28 cellular contexts compared by ENCODE assay signal in genomic region chr3:41583014-41583413, GRCh38.
"Had no signal": no experiment of that assay in that cellular context is flagged by ENCODE, and none has a peak within 500 bp of the region (broad histone marks: within the 10 kb centered on the region; RNA-seq: fewer than 3 reads in every experiment).

No MANE protein-coding gene starts in this region.

- H3K4me3 ChIP-seq: adrenal gland, cardiac muscle cell had no signal

- H3K4me1 ChIP-seq: adrenal gland had no signal

- DNase-seq: activated B cell treated with CpG ODN at 0.5 μM for 24 hours; activated CD4-positive, alpha-beta memory T cell treated with anti-CD3 and anti-CD28 coated beads for 36 hours; activated CD4-positive, alpha-beta T cell treated with anti-CD3 and anti-CD28 coated beads for 4 hours; activated CD4-positive, alpha-beta T cell treated with anti-CD3 and anti-CD28 coated beads, Interleukin-2, amount 10 ng/mL, durations not matched to agents 24 days and 14 days; activated CD4-positive, alpha-beta T cell treated with anti-CD3 and anti-CD28 coated beads, Interleukin-2, amount 50 U/mL, for 1 hour; activated CD4-positive, alpha-beta T cell treated with anti-CD3 and anti-CD28 coated beads, Interleukin-2, amount 50 U/mL, for 4 hours; activated CD4-positive, CD25-positive, alpha-beta regulatory T cell treated with anti-CD3 and anti-CD28 coated beads, Interleukin-2, amount 50 U/mL, for 72 hours; activated CD8-positive, alpha-beta memory T cell treated with anti-CD3 and anti-CD28 coated beads, Interleukin-2, amount 50 U/mL, for 4 hours; activated CD8-positive, alpha-beta T cell treated with anti-CD3 and anti-CD28 coated beads for 36 hours; activated effector memory CD4-positive, alpha-beta T cell treated with anti-CD3 and anti-CD28 coated beads, Interleukin-2, amount 50 U/mL, for 16 hours; activated gamma-delta T cell treated with Interleukin-2 at 50 U/mL for 16 hours; activated naive CD4-positive, alpha-beta T cell; activated naive CD4-positive, alpha-beta T cell treated with anti-CD3 and anti-CD28 coated beads for 36 hours; activated naive CD4-positive, alpha-beta T cell treated with anti-CD3 and anti-CD28 coated beads, Interleukin-2, amount 50 U/mL, for 16 hours; activated naive CD8-positive, alpha-beta T cell treated with anti-CD3 and anti-CD28 coated beads for 36 hours; activated T-cell treated with anti-CD3 and anti-CD28 coated beads for 4 hours; activated T-cell treated with anti-CD3 and anti-CD28 coated beads, Interleukin-2, amount 50 U/mL, for 1 hour; activated T-cell treated with anti-CD3 and anti-CD28 coated beads, Interleukin-2, amount 50 U/mL, for 4 hours; activated T-cell treated with anti-CD3 and anti-CD28 coated beads, Interleukin-2, amount 50 U/mL, for 72 hours; adrenal gland; amniotic stem cell; aorta; caudate nucleus; cerebellar nuclear complex; T-helper 2 cell; T-helper 9 cell had no signal

- H3K27ac ChIP-seq: adrenal gland, cardiac muscle cell, VCaP had no signal

- H3K27me3 ChIP-seq: adrenal gland, cardiac muscle cell had no signal

- H3K36me3 ChIP-seq: adrenal gland, cardiac muscle cell had no signal

- H3K9me3 ChIP-seq: adrenal gland had no signal
